ENCODE assay signal across 8 cellular contexts in the genomic region with DNA sequence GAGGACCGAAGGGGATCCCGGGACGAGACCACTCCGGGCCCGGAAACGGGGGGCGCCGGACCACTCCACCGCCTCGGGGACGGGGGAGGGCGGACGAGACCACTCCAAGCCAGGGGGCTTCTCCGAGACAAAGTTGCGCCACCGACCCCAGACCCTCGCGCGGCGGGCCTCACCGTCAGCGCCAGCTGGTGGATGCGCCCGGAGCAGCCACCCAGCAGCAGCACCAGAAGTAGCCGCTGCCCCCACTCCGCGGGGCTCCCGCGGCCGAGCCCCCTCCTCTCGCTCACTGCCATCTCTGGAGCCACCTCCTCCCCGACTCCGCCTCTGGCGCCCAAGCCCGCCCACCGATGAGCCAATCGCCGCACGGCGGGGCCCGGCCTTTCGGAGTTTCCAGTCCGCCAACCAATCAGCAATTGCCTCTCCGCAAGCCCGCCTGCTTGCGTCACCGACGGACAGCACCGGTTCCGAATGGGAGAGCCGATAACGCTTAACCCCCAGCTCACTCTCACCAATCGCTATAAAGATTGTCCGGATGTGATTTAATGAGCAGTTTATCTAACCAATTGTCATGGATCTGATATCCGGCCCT. TPM values are rescaled to one million over a fixed set of nuclear protein-coding genes. Genes with fewer than 3 reads are reported as not detected.
A peak's percentile ranks its signal among the peaks of the same experiment; 100 is the strongest.
DNase-seq lines count a peak whose midpoint lies in the region; ATAC-seq, FAIRE-seq and TF ChIP-seq lines count a peak whose summit lies in the region.

TSS of gene GPR108 (minus strand) at position 297 of the 589 bp plus-strand sequence. CDS start at position 293, 4 bp downstream.

- ATAC-seq in GM21576 (IDR thresholded peaks at IDR 0.05; ENCODE audit: unreplicated experiment) (peak; percentile 51), esophagus mucosa (peak; percentile 77)
- ATAC-seq in activated T-cell treated with anti-CD3 and anti-CD28 coated beads, Interleukin-2, amount 50 U/mL, for 72 hours (replicated peaks in 1 of 2) = peak; percentile 80

- peak within 1 kb of the TSS; percentile 91 for H3K27ac ChIP-seq in muscle layer of duodenum (ENCODE audit: low read length)

- H3K4me1 Mint-ChIP-seq in activated T-cell treated with anti-CD3 and anti-CD28 coated beads, Interleukin-2, amount 50 U/mL, for 72 hours (ENCODE audit: low read depth) = peaks cover 45% of the 10 kb centered on the region

- peak within 1 kb of the TSS; percentile 91 to 93 for H3K4me3 ChIP-seq in muscle layer of duodenum (ENCODE audit: low read depth in 1 of 2, low read length in 2 of 2)

- H3K36me3 ChIP-seq in muscle layer of duodenum (ENCODE audit: control insufficient read depth in 1 of 2, insufficient read depth in 2 of 2, low read length in 2 of 2) = peaks cover 6 to 17% of the 10 kb centered on the region in 2 donors

- no peaks in the 10 kb centered on the region for H3K27me3 ChIP-seq in muscle layer of duodenum (ENCODE audit: low read depth, low read length)

- DNase-seq in DMS153 (lab: John Stamatoyannopoulos, UW) (peak; percentile 100), RCC 7860 (ENCODE audit: low spot score) (peak; percentile 100)
- DNase-seq in activated T-cell treated with anti-CD3 and anti-CD28 coated beads, Interleukin-2, amount 50 U/mL, for 72 hours = peak; percentile 99 to 100
- peak; percentile 99 for DNase-seq in stimulated activated CD8-positive, alpha-beta memory T cell treated with anti-CD3 and anti-CD28 coated beads, Interleukin-7, amount 100 ng/mL, for 4 hours (ENCODE audit: low read depth in 2 of 2)

- H3K4me3 Mint-ChIP-seq in activated T-cell treated with anti-CD3 and anti-CD28 coated beads, Interleukin-2, amount 50 U/mL, for 72 hours = peak within 1 kb of the TSS; percentile 92 to 96

- FAIRE-seq in RCC 7860 (lab: Jason Lieb, UNC) = peak; percentile 98

- H3K9me3 Mint-ChIP-seq in activated T-cell treated with anti-CD3 and anti-CD28 coated beads, Interleukin-2, amount 50 U/mL, for 72 hours = no peaks in the 10 kb centered on the region

- peak; percentile 52; the same call in 1 of the 2 replicates for TF ChIP-seq EP300 in Ishikawa (IDR thresholded peaks at IDR 0.05; ENCODE audit: borderline replicate concordance)

- peak within 1 kb of the TSS; percentile 98 for H3K27ac Mint-ChIP-seq in activated T-cell treated with anti-CD3 and anti-CD28 coated beads, Interleukin-2, amount 50 U/mL, for 72 hours

- peaks cover 6 to 12% of the 10 kb centered on the region in 2 donors for H3K36me3 Mint-ChIP-seq in activated T-cell treated with anti-CD3 and anti-CD28 coated beads, Interleukin-2, amount 50 U/mL, for 72 hours (ENCODE audit: insufficient read depth in 2 of 2)

- H3K27me3 Mint-ChIP-seq in activated T-cell treated with anti-CD3 and anti-CD28 coated beads, Interleukin-2, amount 50 U/mL, for 72 hours (ENCODE audit: low read depth) = no peaks in the 10 kb centered on the region

- peaks cover 15 to 41% of the 10 kb centered on the region in 2 donors for H3K4me1 ChIP-seq in muscle layer of duodenum (ENCODE audit: control insufficient read depth in 1 of 2, insufficient read depth in 2 of 2, low read length in 2 of 2)

- TF ChIP-seq RAD21 in Ishikawa (IDR thresholded peaks at IDR 0.05; ENCODE audit: low read depth) = no peak

- no peaks in the 10 kb centered on the region for H3K9me3 ChIP-seq in muscle layer of duodenum (ENCODE audit: control insufficient read depth in 1 of 2, low read length in 2 of 2)

TF ChIP-seq in Ishikawa, 13 proteins besides CTCF, POLR2A, EP300 and RAD21:
- TF ChIP-seq ZBTB7A (IDR thresholded peaks at IDR 0.05; ENCODE audit: low read depth) (peak; percentile 96; the same call in 1 of the 2 replicates), TAF1 (IDR thresholded peaks at IDR 0.05; ENCODE audit: low read depth) (peak; percentile 6), CREB1 (IDR thresholded peaks at IDR 0.05; ENCODE audit: low read depth) (peak; percentile 93), TEAD4 (IDR thresholded peaks at IDR 0.05) (no peak)

RNA-seq across cellular contexts. Expression of gene GPR108, which starts in this region (rescaled TPM):
- 100 to 1,000 TPM; 130 to 162 TPM for total RNA-seq in activated T-cell treated with anti-CD3 and anti-CD28 coated beads, Interleukin-2, amount 50 U/mL, for 72 hours
- total RNA-seq in esophagus mucosa = 65.9 TPM

Comparison
In these comparisons a context has a peak if more than half of its experiments do, and no peak if none do; other contexts are left out.
1. Peak in every context shown above with its lines: DNase-seq, ATAC-seq, H3K4me3 ChIP-seq and H3K27ac ChIP-seq.